In the genomic region with DNA sequence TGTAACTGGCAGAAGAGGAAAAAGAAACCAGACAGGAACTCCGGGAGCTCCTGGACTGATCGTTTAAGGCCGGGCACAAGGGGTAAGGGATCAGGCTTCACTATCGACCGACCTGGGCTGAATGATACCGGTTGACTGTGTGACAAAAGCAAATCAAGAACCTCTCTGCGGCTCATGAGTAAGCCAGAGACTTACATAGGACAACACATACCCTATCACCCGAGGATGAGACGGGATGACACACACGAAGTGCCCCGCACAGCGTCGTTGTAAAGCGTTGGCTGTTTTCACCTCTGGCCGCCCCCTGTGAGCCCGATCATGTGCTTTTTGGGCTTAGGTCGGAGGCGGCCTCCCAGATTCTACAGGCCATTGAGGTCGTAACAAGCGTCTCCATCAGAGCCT, we compare ENCODE assay signal across 8 cellular contexts. TPM values are rescaled to one million over a fixed set of nuclear protein-coding genes. Genes with fewer than 3 reads are reported as not detected.
DNase-seq lines count a peak whose midpoint lies in the region; ATAC-seq and TF ChIP-seq lines count a peak whose summit lies in the region.

No MANE protein-coding gene starts in this region.

- H2BK5ac ChIP-seq in IMR-90 (ENCODE audit: low read depth, low read length, poor library complexity, severe bottlenecking): peak overlapping the region; percentile 6

- POLR2A ChIA-PET in IMR-90 (lab: Charles Lee; ENCODE audit: unreplicated experiment): interaction anchor here (0.5 kb wide), 1 partner anchor 20 kb away, joined by 5 read pairs; no protein-coding TSS in a partner anchor

- dilution Hi-C loops in IMR-90 (cut with HindIII; ENCODE audit: low sequenced_read_pairs, unreplicated experiment): no loop called here

- H3K27ac ChIP-seq in IMR-90 (ENCODE audit: insufficient read depth, low read length) (peak overlapping the region; percentile 54), neural progenitor cell (peak overlapping the region; percentile 13), thymus (ENCODE audit: low read depth) (peak overlapping the region; percentile 99)

- H4K20me1 ChIP-seq in IMR-90 (ENCODE audit: insufficient read depth, low read length) (peaks cover 23% of the 10 kb centered on the region), neural progenitor cell (ENCODE audit: low read depth) (peaks cover 26% of the 10 kb centered on the region)

- peak overlapping the region; percentile 86 for H3K4me3 Mint-ChIP-seq in neural progenitor cell

- peaks cover 40% of the 10 kb centered on the region for H3K4me1 Mint-ChIP-seq in neural progenitor cell

- ATAC-seq in GM19372 (IDR thresholded peaks at IDR 0.05; ENCODE audit: low read depth, unreplicated experiment): peak; percentile 16
- ATAC-seq in IMR-90 (ENCODE audit: low read depth): peak; percentile 2; the same call in 1 of the 2 replicates

- DNase-seq in IMR-90 (peak; percentile 51), epidermal melanocyte (ENCODE audit: insufficient read length, low spot score) (peak; percentile 27), neural progenitor cell (ENCODE audit: low spot score) (peak; percentile 64), GDM1 (lab: John Stamatoyannopoulos, UW) (no peak), NCI-H1092 treated with DMSO at 0.1 percent for 48 hours (lab: John Stamatoyannopoulos, UW) (no peak)
- DNase-seq in activated CD8-positive, alpha-beta memory T cell treated with anti-CD3 and anti-CD28 coated beads for 48 hours (ENCODE audit: low read depth in 2 of 3, low spot score in 2 of 3): peak in 2 of 3 experiments; percentile 33 to 55

- peak overlapping the region; percentile 90 for H4K5ac ChIP-seq in IMR-90 (ENCODE audit: low read depth, low read length)

- TF ChIP-seq CTCF in IMR-90 (conservative IDR thresholded peaks at IDR 0.05; ENCODE audit: low read depth, low read length) (no peak), neural progenitor cell (IDR thresholded peaks at IDR 0.05) (no peak)

- H3K4me1 ChIP-seq in IMR-90 (ENCODE audit: control insufficient read depth, insufficient read depth, low read length) (peaks cover 13% of the 10 kb centered on the region), neural progenitor cell (peaks cover 23% of the 10 kb centered on the region), thymus (ENCODE audit: control insufficient read depth, insufficient read depth, low read length) (peaks cover 15% of the 10 kb centered on the region)

- peak overlapping the region; percentile 98 for H3K4ac ChIP-seq in IMR-90 (ENCODE audit: low read depth, low read length)

- H2AFZ ChIP-seq in IMR-90 (replicated peaks; ENCODE audit: low read length, poor library complexity) (peak overlapping the region; percentile 98), neural progenitor cell (replicated peaks) (peak overlapping the region; percentile 18)

- peak overlapping the region; percentile 78 for H3K23ac ChIP-seq in IMR-90 (ENCODE audit: low read depth, low read length)

- H3K9me3 Mint-ChIP-seq in neural progenitor cell: no peaks in the 10 kb centered on the region

- peaks cover 20% of the 10 kb centered on the region for H3K9me1 ChIP-seq in IMR-90 (ENCODE audit: insufficient read depth, low read length)

- peak overlapping the region; percentile 96 for H2AK5ac ChIP-seq in IMR-90 (ENCODE audit: low read depth, low read length)

- BruUV-seq in IMR-90 (replicated peaks; lab: Mats Ljungman, UMichigan): no TSS peak

- H2AK9ac ChIP-seq in IMR-90 (replicated peaks; ENCODE audit: low read depth, low read length, poor library complexity): peak overlapping the region; percentile 95

- peak overlapping the region; percentile 57; the same call in 1 of the 2 replicates for H2BK20ac ChIP-seq in IMR-90 (ENCODE audit: low read depth, low read length)

- H4K91ac ChIP-seq in IMR-90 (ENCODE audit: insufficient read depth, low read depth, low read length): peak overlapping the region; percentile 91

- peaks cover 17 to 34% of the 10 kb centered on the region in 2 experiments for H3K79me1 ChIP-seq in IMR-90 (ENCODE audit: low read depth in 1 of 2, low read length in 2 of 2)

- H2BK120ac ChIP-seq in IMR-90 (ENCODE audit: low read depth, low read length): peak overlapping the region; percentile 87

- no peaks in the 10 kb centered on the region for H3K36me3 Mint-ChIP-seq in neural progenitor cell

- WGBS in IMR-90 (ENCODE audit: extremely low coverage in 2 of 2, insufficient read length in 1 of 2), 2 experiments: 21% methylated on average over 6 of the region's 20 CpGs; no CpG with 5 or more reads in 1 of the 2 experiments
- WGBS in thymus: 29% methylated on average over 20 of the region's 20 CpGs

- peaks cover 40% of the 10 kb centered on the region for H3K79me2 ChIP-seq in neural progenitor cell (ENCODE audit: low read depth)

- peak overlapping the region; percentile 98; the same call in 2 of the 3 replicates for H2BK15ac ChIP-seq in IMR-90 (ENCODE audit: low read depth, low read length)

- peaks cover 28% of the 10 kb centered on the region for H3F3A ChIP-seq in neural progenitor cell (ENCODE audit: low read depth)

- H3K18ac ChIP-seq in IMR-90 (ENCODE audit: low read depth, low read length): peak overlapping the region; percentile 72

- H3K27ac Mint-ChIP-seq in neural progenitor cell: peak overlapping the region; percentile 88

- peaks cover 9% of the 10 kb centered on the region for H3K27me3 Mint-ChIP-seq in neural progenitor cell (ENCODE audit: insufficient read depth, low read depth)

- peak overlapping the region; percentile 99 to 100 for H4K8ac ChIP-seq in IMR-90 (ENCODE audit: low read depth in 2 of 2, low read length in 2 of 2)

- H3K4me2 ChIP-seq in IMR-90 (ENCODE audit: low read depth, low read length) (peak overlapping the region; percentile 70), neural progenitor cell (peak overlapping the region; percentile 76)

- no peak for TF ChIP-seq POLR2A in IMR-90 (IDR thresholded peaks at IDR 0.05; ENCODE audit: low read depth, low read length)

- in situ Hi-C loops in IMR-90 (cut with MboI; ENCODE audit: low sequenced_read_pairs): no loop called here

- peak overlapping the region; percentile 20 for H3K9ac ChIP-seq in IMR-90 (ENCODE audit: low read depth, low read length)
- H3K9ac ChIP-seq in neural progenitor cell: no peak overlapping the region

- peak overlapping the region; percentile 97 for H3K14ac ChIP-seq in IMR-90 (replicated peaks; ENCODE audit: low read depth, low read length)

- H3K4me3 ChIP-seq in IMR-90 (ENCODE audit: insufficient read depth, low read depth, low read length) (peak overlapping the region; percentile 26), neural progenitor cell (peak overlapping the region; percentile 79), thymus (ENCODE audit: low read length) (peak overlapping the region; percentile 91)

- intact Hi-C loops in IMR-90 (cut with micrococcal nuclease): no loop called here

- no peaks in the 10 kb centered on the region for H3K27me3 ChIP-seq in IMR-90 (ENCODE audit: control insufficient read depth, insufficient read depth, low read length)
- H3K27me3 ChIP-seq in neural progenitor cell: no peaks in the 10 kb centered on the region
- no peaks in the 10 kb centered on the region for H3K27me3 ChIP-seq in thymus (ENCODE audit: control insufficient read depth, insufficient read depth)

- H3K9me3 ChIP-seq in IMR-90 (ENCODE audit: control insufficient read depth, insufficient read depth, low read length): no peaks in the 10 kb centered on the region
- no peaks in the 10 kb centered on the region for H3K9me3 ChIP-seq in neural progenitor cell (ENCODE audit: low read depth)
- H3K9me3 ChIP-seq in thymus (ENCODE audit: control insufficient read depth): no peaks in the 10 kb centered on the region

- no peaks in the 10 kb centered on the region for H3K36me3 ChIP-seq in IMR-90 (ENCODE audit: control insufficient read depth, insufficient read depth, low read length)
- H3K36me3 ChIP-seq in neural progenitor cell: no peaks in the 10 kb centered on the region
- H3K36me3 ChIP-seq in thymus (ENCODE audit: control insufficient read depth, insufficient read depth): no peaks in the 10 kb centered on the region

- CTCF ChIA-PET in IMR-90 (lab: Yijun Ruan, JAX): no interaction called here

- H3K56ac ChIP-seq in IMR-90 (ENCODE audit: extremely low read depth, insufficient read depth, low read length): peak overlapping the region; percentile 47

- no peak for TF ChIP-seq RAD21 in IMR-90 (IDR thresholded peaks at IDR 0.05; ENCODE audit: low read length)

TF ChIP-seq in IMR-90, 13 proteins besides CTCF, POLR2A, EP300 and RAD21:
- no peak for TF ChIP-seq RCOR1 (IDR thresholded peaks at IDR 0.05; ENCODE audit: insufficient replicate concordance, low read length)
- no peak for TF ChIP-seq CEBPB (IDR thresholded peaks at IDR 0.05; ENCODE audit: low read depth, low read length)
- no peak for TF ChIP-seq MAFK (IDR thresholded peaks at IDR 0.05; ENCODE audit: low read depth, low read length)
- 0 out of 2 replicates have a peak, but pooled peaks have one; percentile 2 for TF ChIP-seq FOS (IDR thresholded peaks at IDR 0.05; ENCODE audit: low read depth, low read length)
- TF ChIP-seq ELK1 (IDR thresholded peaks at IDR 0.05; ENCODE audit: borderline replicate concordance, low read depth, low read length): no peak

RNA-seq across cellular contexts. Expression of gene TGIF2, which starts 0.7 kb away (rescaled TPM):
- total RNA-seq in IMR-90 (2012; rRNA removed) (9.7 and 10.6 TPM in 2 replicates), neural progenitor cell (ENCODE audit: low replicate concordance) (67.1 and 76.5 TPM in 2 replicates)
- polyA plus RNA-seq in IMR-90 (2012; rRNA removed) (11.6 and 12.7 TPM in 2 replicates), thymus (14.2 TPM)
- 7.5 and 9.7 TPM in 2 replicates for polyA plus RNA-seq in IMR-90 (2012; cell fraction: cytosol; rRNA removed)
- polyA plus RNA-seq in IMR-90 (2012; cell fraction: nucleus; rRNA removed; ENCODE audit: low replicate concordance): 9.9 and 15.1 TPM in 2 replicates

RNA-seq across cellular contexts. Expression of gene MYL9, which starts 31.4 kb away (rescaled TPM):
- total RNA-seq in IMR-90 (2012; rRNA removed) (90.0 and 97.5 TPM in 2 replicates), neural progenitor cell (ENCODE audit: low replicate concordance) (12.4 and 22.9 TPM in 2 replicates)
- polyA plus RNA-seq in IMR-90 (2012; rRNA removed) (425 and 491 TPM in 2 replicates), thymus (138 TPM)
- 389 and 526 TPM in 2 replicates for polyA plus RNA-seq in IMR-90 (2012; cell fraction: cytosol; rRNA removed)
- 246 and 255 TPM in 2 replicates for polyA plus RNA-seq in IMR-90 (2012; cell fraction: nucleus; rRNA removed; ENCODE audit: low replicate concordance)

RNA-seq across cellular contexts. Expression of gene RAB5IF, which starts 32.9 kb away (rescaled TPM):
- total RNA-seq in IMR-90 (2012; rRNA removed) (74.0 and 90.3 TPM in 2 replicates), neural progenitor cell (ENCODE audit: low replicate concordance) (69.5 and 90.1 TPM in 2 replicates)
- polyA plus RNA-seq in IMR-90 (2012; rRNA removed) (93.1 and 96.6 TPM in 2 replicates), thymus (103 TPM)
- 60.5 and 63.1 TPM in 2 replicates for polyA plus RNA-seq in IMR-90 (2012; cell fraction: cytosol; rRNA removed)
- 30.9 and 74.4 TPM in 2 replicates for polyA plus RNA-seq in IMR-90 (2012; cell fraction: nucleus; rRNA removed; ENCODE audit: low replicate concordance)

Comparison
In these comparisons a context has a peak if more than half of its experiments do, and no peak if none do; other contexts are left out.
1. DNase-seq: peak in IMR-90 (single experiment), activated CD8-positive, alpha-beta memory T cell treated with anti-CD3 and anti-CD28 coated beads for 48 hours (2 of 3), epidermal melanocyte (single experiment) and neural progenitor cell (single experiment); none in GDM1 (single experiment) and NCI-H1092 treated with DMSO at 0.1 percent for 48 hours (single experiment).
2. H3K27ac ChIP-seq: peak in every context shown above with its lines; median percentile 99 in thymus; 54 in IMR-90; 13 in neural progenitor cell.
3. H3K4me3 ChIP-seq: peak in every context shown above with its lines; median percentile 91 in thymus; 79 in neural progenitor cell; 26 in IMR-90.